In the genomic region with DNA sequence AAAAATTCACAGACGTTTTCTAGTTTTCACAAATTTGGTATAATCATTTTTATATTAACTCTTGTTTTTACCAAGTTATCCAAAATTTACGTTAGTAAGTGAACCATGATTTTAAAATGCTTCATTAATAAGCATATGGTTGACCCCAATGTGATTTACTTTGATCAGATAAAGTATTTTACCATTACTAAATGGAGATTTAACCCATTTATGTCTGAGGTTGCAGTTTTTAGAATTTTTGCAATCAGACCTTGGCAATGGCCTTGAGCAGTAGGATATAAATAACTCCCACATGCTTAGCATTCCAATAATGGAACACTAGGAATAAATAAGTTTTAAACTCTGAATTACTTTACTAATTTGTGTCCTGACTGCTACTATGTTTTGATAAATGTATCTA, we compare ENCODE assay signal across 27 cellular contexts.
"Had no signal": no experiment of that assay in that cellular context is flagged by ENCODE, and none has a peak within 500 bp of the region (broad histone marks: within the 10 kb centered on the region; RNA-seq: fewer than 3 reads in every experiment).

No MANE protein-coding gene starts in this region.

- H3K9ac ChIP-seq: parathyroid adenoma had no signal

- H3K4me1 ChIP-seq: parathyroid adenoma, uterus had no signal

- H3K9me3 ChIP-seq: mucosa of descending colon, neutrophil, suprapubic skin, transverse colon, upper lobe of right lung, uterus had no signal

- H3K4me1 Mint-ChIP-seq: stimulated activated naive CD8-positive, alpha-beta T cell treated with anti-CD3 and anti-CD28 coated beads, Interleukin-15, amount 100 ng/mL, for 72 hours had no signal

- H3K27me3 ChIP-seq: neutrophil, suprapubic skin, transverse colon, upper lobe of right lung, uterus had no signal

- H3K4me3 Mint-ChIP-seq: effector memory CD8-positive, alpha-beta T cell; mesothelial cell of epicardium; naive B cell; natural killer cell treated with Interleukin-12 subunit alpha and Interleukin-12 subunit beta and Interleukin-15 and Interleukin-18, amount 100 ng/mL, for 72 hours; neural crest cell; stimulated activated naive CD8-positive, alpha-beta T cell treated with anti-CD3 and anti-CD28 coated beads, Interleukin-15, amount 100 ng/mL, for 72 hours had no signal

- H3K9me3 Mint-ChIP-seq: natural killer cell treated with Interleukin-12 subunit alpha and Interleukin-12 subunit beta and Interleukin-15 and Interleukin-18, amount 100 ng/mL, for 72 hours had no signal

- H3K27ac Mint-ChIP-seq: effector memory CD8-positive, alpha-beta T cell; mesothelial cell of epicardium; naive B cell; natural killer cell treated with Interleukin-12 subunit alpha and Interleukin-12 subunit beta and Interleukin-15 and Interleukin-18, amount 100 ng/mL, for 72 hours; progenitor cell of endocrine pancreas; stimulated activated naive CD8-positive, alpha-beta T cell treated with anti-CD3 and anti-CD28 coated beads, Interleukin-15, amount 100 ng/mL, for 72 hours had no signal

- H3K27me3 Mint-ChIP-seq: effector memory CD8-positive, alpha-beta T cell; naive B cell; natural killer cell treated with Interleukin-12 subunit alpha and Interleukin-12 subunit beta and Interleukin-15 and Interleukin-18, amount 100 ng/mL, for 72 hours; progenitor cell of endocrine pancreas; stimulated activated naive CD8-positive, alpha-beta T cell treated with anti-CD3 and anti-CD28 coated beads, Interleukin-15, amount 100 ng/mL, for 72 hours had no signal

- H3K4me3 ChIP-seq: coronary artery, mucosa of descending colon, smooth muscle cell, suprapubic skin, transverse colon, upper lobe of right lung, uterus had no signal

- FAIRE-seq: frontal cortex, kidney had no signal

- H3K36me3 ChIP-seq: neutrophil, upper lobe of right lung, uterus had no signal

- H2AFZ ChIP-seq: parathyroid adenoma had no signal

- DNase-seq: effector memory CD8-positive, alpha-beta T cell; hypothalamus; kidney; mesenchymal stem cell; mucosa of descending colon; naive B cell; right cardiac atrium; stimulated activated CD4-positive, alpha-beta T cell treated with anti-CD3 and anti-CD28 coated beads, Interleukin-12 subunit alpha, Interleukin-12 subunit beta, amount 100 ng/mL, for 4 hours; stimulated activated CD4-positive, alpha-beta T cell treated with anti-CD3 and anti-CD28 coated beads, Interleukin-1b, Interleukin-23, amount 100 ng/mL, for 48 hours; stimulated activated CD4-positive, alpha-beta T cell treated with anti-CD3 and anti-CD28 coated beads, Interleukin-4, amount 100 ng/mL, for 1 hour; stimulated activated CD8-positive, alpha-beta memory T cell treated with anti-CD3 and anti-CD28 coated beads, Interleukin-4, amount 100 ng/mL, for 48 hours; stimulated activated naive CD4-positive, alpha-beta T cell; stimulated activated naive CD8-positive, alpha-beta T cell treated with anti-CD3 and anti-CD28 coated beads, Interleukin-15, amount 100 ng/mL, for 72 hours; transverse colon; upper lobe of right lung; uterus had no signal

- H3K4me2 ChIP-seq: smooth muscle cell had no signal

- H3K27ac ChIP-seq: coronary artery, neutrophil, parathyroid adenoma, suprapubic skin, transverse colon, upper lobe of right lung, uterus had no signal

- ATAC-seq: effector memory CD8-positive, alpha-beta T cell; left lobe of liver; mucosa of descending colon; natural killer cell treated with Interleukin-12 subunit alpha and Interleukin-12 subunit beta and Interleukin-15 and Interleukin-18, amount 100 ng/mL, for 72 hours; right cardiac atrium; stimulated activated naive CD8-positive, alpha-beta T cell treated with anti-CD3 and anti-CD28 coated beads, Interleukin-15, amount 100 ng/mL, for 72 hours; upper lobe of right lung had no signal
